14 cellular contexts compared by ENCODE assay signal in the genomic region with DNA sequence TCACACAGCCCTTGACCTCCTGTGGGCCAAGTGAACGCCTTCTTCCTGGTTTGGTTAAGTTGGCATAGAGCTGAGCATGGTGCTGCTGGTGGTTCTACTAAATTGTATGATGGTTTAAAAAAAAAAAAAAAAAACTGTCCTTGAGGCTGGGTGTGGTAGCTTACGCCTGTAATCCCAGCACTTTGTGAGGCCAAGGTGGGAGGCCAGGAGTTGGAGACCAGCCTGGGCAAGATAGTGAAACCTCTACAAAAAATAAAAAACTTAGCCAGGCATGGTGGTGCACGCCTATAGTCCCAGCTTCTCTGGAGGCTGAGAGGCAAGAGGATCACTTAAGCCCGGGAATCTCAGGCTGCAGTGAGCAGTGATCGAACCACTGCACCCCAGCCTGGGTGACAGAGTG. TPM values are rescaled to one million over a fixed set of nuclear protein-coding genes. Genes with fewer than 3 reads are reported as not detected.
A peak's percentile ranks its signal among the peaks of the same experiment; 100 is the strongest.
DNase-seq lines count a peak whose midpoint lies in the region; ATAC-seq and TF ChIP-seq lines count a peak whose summit lies in the region.
"Had no signal": no experiment of that assay in that cellular context is flagged by ENCODE, and none has a peak within 500 bp of the region (broad histone marks: within the 10 kb centered on the region; RNA-seq: fewer than 3 reads in every experiment).

No MANE protein-coding gene starts in this region.

- H3K27ac ChIP-seq in right atrium auricular region = peak overlapping the region; percentile 90 to 97
- H3K27ac ChIP-seq in uterus = peak overlapping the region; percentile 95
- H3K27ac ChIP-seq: brain microvascular endothelial cell had no signal

- TF ChIP-seq CTCF in right atrium auricular region (IDR thresholded peaks at IDR 0.05) (no peak), uterus (IDR thresholded peaks at IDR 0.05) (no peak)

- H3K4me1 ChIP-seq in right atrium auricular region (peaks cover 0 to 44% of the 10 kb centered on the region in 2 donors), uterus (peaks cover 0 to 9% of the 10 kb centered on the region in 2 donors)

- DNase-seq in right atrium auricular region (ENCODE audit: low spot score) (no peak), left ventricle myocardium superior (no peak), posterior vena cava (ENCODE audit: low spot score) (peak; percentile 45), uterus (peak in 1 of 2 donors; percentile 15), hepatic stellate cell (ENCODE audit: low spot score) (no peak), NCI-H774 (lab: John Stamatoyannopoulos, UW) (no peak), SK-N-DZ (ENCODE audit: low spot score) (no peak)
- DNase-seq: activated CD4-positive, alpha-beta memory T cell treated with anti-CD3 and anti-CD28 coated beads for 36 hours; activated T-cell treated with anti-CD3 and anti-CD28 coated beads, Interleukin-2, amount 50 U/mL, for 24 hours; brain microvascular endothelial cell; NCI-H1436 treated with DMSO at 0.1 percent for 48 hours; stimulated activated CD4-positive, alpha-beta T cell treated with anti-CD3 and anti-CD28 coated beads, Interleukin-4, amount 100 ng/mL, for 4 hours; stimulated activated CD8-positive, alpha-beta memory T cell treated with anti-CD3 and anti-CD28 coated beads, Interleukin-4, amount 100 ng/mL, for 48 hours had no signal

- H3K9me3 ChIP-seq in right atrium auricular region (no peaks in the 10 kb centered on the region), uterus (no peaks in the 10 kb centered on the region)

- H3K4me3 ChIP-seq in right atrium auricular region (no peak overlapping the region), uterus (no peak overlapping the region)

- H3K36me3 ChIP-seq in right atrium auricular region = no peaks in the 10 kb centered on the region
- H3K36me3 ChIP-seq in uterus = no peaks in the 10 kb centered on the region
- H3K36me3 ChIP-seq: brain microvascular endothelial cell had no signal

- TF ChIP-seq POLR2A in uterus (IDR thresholded peaks at IDR 0.05) = no peak

- no peaks in the 10 kb centered on the region for H3K27me3 ChIP-seq in right atrium auricular region
- H3K27me3 ChIP-seq in uterus = no peaks in the 10 kb centered on the region
- H3K27me3 ChIP-seq: brain microvascular endothelial cell had no signal

- ATAC-seq in left ventricle myocardium superior (no peak), esophagus mucosa (peak; percentile 5)

- intact Hi-C loops in left ventricle myocardium superior (cut with micrococcal nuclease) (no loop called here), posterior vena cava (cut with DNase I) (no loop called here), uterus (cut with DNase I; ENCODE audit: low total_unique reads) (no loop called here)

RNA-seq across cellular contexts. Expression of gene FLNB, which starts 58.9 kb away (rescaled TPM):
- total RNA-seq in right atrium auricular region (10 to 100 TPM; 37.6 to 59.6 TPM), left ventricle myocardium superior (33.7 TPM), esophagus mucosa (124 TPM), posterior vena cava (100 to 1,000 TPM; 130 to 133 TPM), uterus (100 to 1,000 TPM in 3 of 4 donors, 10 to 100 TPM in 1; 52.4 to 283 (median 148) TPM)
- polyA plus RNA-seq in SK-N-DZ (2014; cell fraction: cytosol; rRNA removed) = 23.1 and 24.2 TPM in 2 replicates
- polyA plus RNA-seq in SK-N-DZ (2014; cell fraction: nucleus; rRNA removed) = 22.6 and 25.4 TPM in 2 replicates
